16 cellular contexts compared by ENCODE assay signal in the genomic region with DNA sequence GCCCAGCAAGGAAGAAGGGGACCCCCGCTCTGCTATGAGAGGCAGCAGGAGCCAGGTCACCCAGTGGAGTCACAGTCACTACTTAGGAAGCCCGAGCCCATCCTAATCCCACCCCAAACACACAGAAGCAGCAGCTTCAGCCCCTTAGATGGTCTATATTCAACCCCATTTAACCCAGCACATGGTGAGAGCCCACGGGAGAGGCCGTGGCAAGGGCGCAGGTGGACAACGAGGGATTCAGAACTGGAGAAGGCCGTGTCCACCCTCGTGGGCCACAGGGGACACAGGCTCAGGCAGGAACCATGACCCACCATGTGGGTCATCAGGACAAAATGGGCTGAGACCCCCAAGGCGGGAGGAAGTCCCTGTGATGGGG. TPM values are rescaled to one million over a fixed set of nuclear protein-coding genes. Genes with fewer than 3 reads are reported as not detected.
DNase-seq lines count a peak whose midpoint lies in the region; ATAC-seq, FAIRE-seq and TF ChIP-seq lines count a peak whose summit lies in the region.
"Had no signal": no experiment of that assay in that cellular context is flagged by ENCODE, and none has a peak within 500 bp of the region (broad histone marks: within the 10 kb centered on the region; RNA-seq: fewer than 3 reads in every experiment).

No MANE protein-coding gene starts in this region.

- H2BK5ac ChIP-seq in IMR-90 (ENCODE audit: low read depth, low read length, poor library complexity, severe bottlenecking) (no peak overlapping the region), neuronal stem cell (ENCODE audit: low read length) (peak overlapping the region; percentile 83)

- POLR2A ChIA-PET in IMR-90 (lab: Charles Lee; ENCODE audit: unreplicated experiment), result no interaction called here
- POLR2A ChIA-PET in GM12878 (lab: Charles Lee), result interaction anchor here (1.6 kb wide), 1 partner anchor 77 kb away, joined by 6 read pairs; a partner anchor contains a TSS
- POLR2A ChIA-PET in GM10248 (lab: Yijun Ruan, JAX), result no interaction called here

- DNase-seq in T-helper 1 cell (no peak), IMR-90 (no peak), GM12878 (ENCODE audit: low read depth, low spot score) (no peak), neuronal stem cell (ENCODE audit: low spot score) (no peak), G401 (ENCODE audit: low spot score) (no peak), C1 segment of cervical spinal cord (lab: John Stamatoyannopoulos, UW) (no peak), GM10248 (ENCODE audit: extremely low spot score) (no peak)
- DNase-seq: left ventricle myocardium superior; MG63; naive thymus-derived CD8-positive, alpha-beta T cell; NCI-H526 treated with DMSO at 0.1 percent for 48 hours had no signal

- no peak overlapping the region for H2BK20ac ChIP-seq in IMR-90 (ENCODE audit: low read depth, low read length)

- no peak overlapping the region for H3K4me2 ChIP-seq in IMR-90 (ENCODE audit: low read depth, low read length)
- H3K4me2 ChIP-seq in GM12878 (ENCODE audit: control insufficient read depth, insufficient read depth), result peak overlapping the region; percentile 99
- no peak overlapping the region for H3K4me2 ChIP-seq in neuronal stem cell (ENCODE audit: insufficient read depth, low read length, poor library complexity, severe bottlenecking)

- H3K4ac ChIP-seq in IMR-90 (ENCODE audit: low read depth, low read length) (0 out of 2 replicates have a peak overlapping the region, but pooled peaks have one; percentile 7), neuronal stem cell (ENCODE audit: low read length) (no peak overlapping the region)

- no peak overlapping the region for H3K18ac ChIP-seq in IMR-90 (ENCODE audit: low read depth, low read length)
- peak overlapping the region; percentile 71 for H3K18ac ChIP-seq in neuronal stem cell (ENCODE audit: low read length)

- H4K91ac ChIP-seq in IMR-90 (ENCODE audit: insufficient read depth, low read depth, low read length) (no peak overlapping the region; the same call in 1 of the 2 replicates), neuronal stem cell (ENCODE audit: low read depth, low read length, poor library complexity) (no peak overlapping the region)

- no peak overlapping the region for H3K9ac ChIP-seq in IMR-90 (ENCODE audit: low read depth, low read length)
- H3K9ac ChIP-seq in GM12878 (ENCODE audit: control insufficient read depth, insufficient read depth, low read length), result peak overlapping the region; percentile 83
- H3K9ac ChIP-seq in neuronal stem cell (ENCODE audit: low read depth, low read length, poor library complexity), result no peak overlapping the region

- peak overlapping the region; percentile 90 for H3K27ac Mint-ChIP-seq in T-helper 1 cell treated with Interleukin-12 subunit alpha and Interleukin-12 subunit beta and Interleukin-4 antibody, amounts not matched to agents 30 μg/mL and 1 μg/mL, for 36 hours
- H3K27ac Mint-ChIP-seq: naive thymus-derived CD8-positive, alpha-beta T cell had no signal

- H2BK12ac ChIP-seq in neuronal stem cell (ENCODE audit: low read length), result no peak overlapping the region

- intact Hi-C loops in IMR-90 (cut with micrococcal nuclease), result no loop called here
- intact Hi-C loops in GM12878 (cut with micrococcal nuclease; ENCODE audit: unreplicated experiment), result loop anchor here (2.0 to 10.0 kb wide), 2 partner anchors 78 to 106 kb away; a partner anchor contains a TSS

- H3K79me1 ChIP-seq in IMR-90 (ENCODE audit: low read depth in 1 of 2, low read length in 2 of 2), result no peaks in the 10 kb centered on the region
- H3K79me1 ChIP-seq in neuronal stem cell (ENCODE audit: low read depth, low read length), result no peaks in the 10 kb centered on the region

- no peak for ATAC-seq in IMR-90 (ENCODE audit: low read depth)
- no peak for ATAC-seq in GM12878
- ATAC-seq: left ventricle myocardium superior had no signal

- H2AK9ac ChIP-seq in IMR-90 (replicated peaks; ENCODE audit: low read depth, low read length, poor library complexity), result peak overlapping the region; percentile 52

- peaks cover 7% of the 10 kb centered on the region for H3K4me1 ChIP-seq in IMR-90 (ENCODE audit: control insufficient read depth, insufficient read depth, low read length)
- peaks cover 51% of the 10 kb centered on the region for H3K4me1 ChIP-seq in GM12878 (ENCODE audit: control insufficient read depth, insufficient read depth, low read length)
- H3K4me1 ChIP-seq in neuronal stem cell (ENCODE audit: control insufficient read depth in 2 of 2, insufficient read depth in 1 of 2, low read depth in 1 of 2, low read length in 2 of 2), result peaks cover 0 to 10% of the 10 kb centered on the region in 2 donors

- SMC1A ChIA-PET in GM12878 (lab: Charles Lee; ENCODE audit: uncharacterized antibody, unreplicated experiment), result interaction anchor here (1.3 kb wide), 1 partner anchor 77 kb away, joined by 4 read pairs; a partner anchor contains a TSS

- H4K8ac ChIP-seq in IMR-90 (ENCODE audit: low read depth in 2 of 2, low read length in 2 of 2) (peak overlapping the region; percentile 33 to 68; a peak in 2 of 4 replicates), neuronal stem cell (ENCODE audit: low read depth, low read length) (no peak overlapping the region)

- H3K27me3 ChIP-seq in IMR-90 (ENCODE audit: control insufficient read depth, insufficient read depth, low read length) (no peaks in the 10 kb centered on the region; the same call in 1 of the 2 replicates), GM12878 (replicated peaks in 1 of 2; ENCODE audit: control insufficient read depth in 2 of 2, insufficient read depth in 2 of 2, low read length in 1 of 2) (no peaks in the 10 kb centered on the region), neuronal stem cell (ENCODE audit: control insufficient read depth in 3 of 3, insufficient read depth in 3 of 3, low read depth in 1 of 3, low read length in 3 of 3) (no peaks in the 10 kb centered on the region)
- H3K27me3 ChIP-seq: MG63 had no signal

- no peak overlapping the region for H2BK15ac ChIP-seq in IMR-90 (ENCODE audit: low read depth, low read length)
- H2BK15ac ChIP-seq in neuronal stem cell (ENCODE audit: low read length), result peak overlapping the region; percentile 67

- no peak overlapping the region for H3K4me3 ChIP-seq in IMR-90 (ENCODE audit: insufficient read depth, low read depth, low read length)
- H3K4me3 ChIP-seq in GM12878, result peak overlapping the region; percentile 28; the same call in 1 of the 2 replicates
- H3K4me3 ChIP-seq in neuronal stem cell (ENCODE audit: low read length in 2 of 2), result no peak overlapping the region
- H3K4me3 ChIP-seq: MG63 had no signal

- H3K23ac ChIP-seq in IMR-90 (ENCODE audit: low read depth, low read length), result no peak overlapping the region
- peak overlapping the region; percentile 10 for H3K23ac ChIP-seq in neuronal stem cell (ENCODE audit: low read depth, low read length, poor library complexity)

- H3K27me3 Mint-ChIP-seq in T-helper 1 cell treated with Interleukin-12 subunit alpha and Interleukin-12 subunit beta and Interleukin-4 antibody, amounts not matched to agents 30 μg/mL and 1 μg/mL, for 36 hours (ENCODE audit: low read depth), result no peaks in the 10 kb centered on the region

- H2BK120ac ChIP-seq in IMR-90 (ENCODE audit: low read depth, low read length) (no peak overlapping the region), neuronal stem cell (ENCODE audit: low read depth, low read length) (no peak overlapping the region)

- no peaks in the 10 kb centered on the region for H4K20me1 ChIP-seq in IMR-90 (ENCODE audit: insufficient read depth, low read length)
- no peaks in the 10 kb centered on the region for H4K20me1 ChIP-seq in GM12878 (ENCODE audit: control insufficient read depth, insufficient read depth)

- H2AK5ac ChIP-seq in IMR-90 (ENCODE audit: low read depth, low read length), result no peak overlapping the region
- peak overlapping the region; percentile 90 for H2AK5ac ChIP-seq in neuronal stem cell (ENCODE audit: low read depth, low read length)

- H3K56ac ChIP-seq in IMR-90 (ENCODE audit: extremely low read depth, insufficient read depth, low read length), result no peak overlapping the region

- TF ChIP-seq RAD21 in IMR-90 (IDR thresholded peaks at IDR 0.05; ENCODE audit: low read length) (no peak), GM12878 (IDR thresholded peaks at IDR 0.05; ENCODE audit: insufficient read depth, low read depth, low read length) (no peak)

- no peaks in the 10 kb centered on the region for H3K36me3 Mint-ChIP-seq in T-helper 1 cell treated with Interleukin-12 subunit alpha and Interleukin-12 subunit beta and Interleukin-4 antibody, amounts not matched to agents 30 μg/mL and 1 μg/mL, for 36 hours (ENCODE audit: low read depth)
- H3K36me3 Mint-ChIP-seq: CD8-positive, alpha-beta memory T cell; naive thymus-derived CD8-positive, alpha-beta T cell had no signal

- H3K14ac ChIP-seq in IMR-90 (replicated peaks; ENCODE audit: low read depth, low read length), result no peak overlapping the region
- no peak overlapping the region for H3K14ac ChIP-seq in neuronal stem cell (ENCODE audit: low read length)

- peaks cover 5% of the 10 kb centered on the region; the same call in 1 of the 2 replicates for H3K9me1 ChIP-seq in IMR-90 (ENCODE audit: insufficient read depth, low read length)

- CTCF ChIA-PET in IMR-90 (lab: Yijun Ruan, JAX), result no interaction called here
- CTCF ChIA-PET in GM12878 (lab: Yijun Ruan, JAX), result interaction anchor here (0.7 to 1.2 kb wide), 4 partner anchors 25 to 179 kb away, joined by 3 to 5 read pairs (median 4); no protein-coding TSS in a partner anchor
- CTCF ChIA-PET in GM10248 (lab: Yijun Ruan, JAX), result interaction anchor here (0.8 to 1.3 kb wide), 4 partner anchors 9 to 63 kb away, joined by 3 to 5 read pairs (median 4); no protein-coding TSS in a partner anchor

- TF ChIP-seq POLR2A in IMR-90 (IDR thresholded peaks at IDR 0.05; ENCODE audit: low read depth, low read length) (no peak), GM12878 (IDR thresholded peaks at IDR 0.05; ENCODE audit: low read depth, low read length) (no peak)

- in situ Hi-C loops in IMR-90 (cut with MboI; ENCODE audit: low sequenced_read_pairs), result no loop called here
- in situ Hi-C loops in GM12878 (cut with MboI), result no loop called here
- in situ Hi-C loops in G401 (cut with HindIII; ENCODE audit: low sequenced_read_pairs), result no loop called here

- H3K4me1 Mint-ChIP-seq in T-helper 1 cell treated with Interleukin-12 subunit alpha and Interleukin-12 subunit beta and Interleukin-4 antibody, amounts not matched to agents 30 μg/mL and 1 μg/mL, for 36 hours (ENCODE audit: low read depth), result peaks cover 17% of the 10 kb centered on the region

- no peak for TF ChIP-seq EP300 in GM12878 (IDR thresholded peaks at IDR 0.05; ENCODE audit: borderline replicate concordance in 1 of 2, control insufficient read depth in 1 of 2, low read depth in 2 of 2, low read length in 2 of 2)

- no peak for FAIRE-seq in GM12878 (lab: Jason Lieb, UNC)
- FAIRE-seq: H54 had no signal

- no peak overlapping the region for H3K4me3 Mint-ChIP-seq in T-helper 1 cell treated with Interleukin-12 subunit alpha and Interleukin-12 subunit beta and Interleukin-4 antibody, amounts not matched to agents 30 μg/mL and 1 μg/mL, for 36 hours
- H3K4me3 Mint-ChIP-seq: central memory CD8-positive, alpha-beta T cell; naive thymus-derived CD8-positive, alpha-beta T cell had no signal

- no peaks in the 10 kb centered on the region for H3K9me3 Mint-ChIP-seq in T-helper 1 cell treated with Interleukin-12 subunit alpha and Interleukin-12 subunit beta and Interleukin-4 antibody, amounts not matched to agents 30 μg/mL and 1 μg/mL, for 36 hours
- H3K9me3 Mint-ChIP-seq: CD8-positive, alpha-beta memory T cell; central memory CD8-positive, alpha-beta T cell had no signal

- RAD21 ChIA-PET in GM12878 (lab: Charles Lee; ENCODE audit: unreplicated experiment), result interaction anchor here (0.6 to 4.1 kb wide), 4 partner anchors 44 to 1337 kb away, joined by 4 to 26 read pairs (median 5); a partner anchor contains a TSS

- no peak for TF ChIP-seq CTCF in IMR-90 (conservative IDR thresholded peaks at IDR 0.05; ENCODE audit: low read depth, low read length)
- TF ChIP-seq CTCF in GM12878 (IDR thresholded peaks at IDR 0.05 in 2 of 3, conservative IDR thresholded peaks at IDR 0.05 in 1 of 3; ENCODE audit: control insufficient read depth in 2 of 3, extremely low read depth in 1 of 3, insufficient read depth in 1 of 3, low read depth in 3 of 3, low read length in 3 of 3), result no peak
- no peak for TF ChIP-seq CTCF in GM10248 (IDR thresholded peaks at IDR 0.05; ENCODE audit: control extremely low read depth, extremely low read depth, low read depth, missing control alignments)

- H3K27ac ChIP-seq in IMR-90 (ENCODE audit: insufficient read depth, low read length) (no peak overlapping the region), GM12878 (ENCODE audit: control insufficient read depth, insufficient read depth) (peak overlapping the region; percentile 92), neuronal stem cell (replicated peaks; ENCODE audit: low read length) (no peak overlapping the region)
- H3K27ac ChIP-seq: 22Rv1 had no signal

- dilution Hi-C loops in IMR-90 (cut with HindIII; ENCODE audit: low sequenced_read_pairs, unreplicated experiment), result no loop called here

- BruUV-seq in IMR-90 (replicated peaks; lab: Mats Ljungman, UMichigan) (no TSS peak), GM12878 (replicated peaks; lab: Mats Ljungman, UMichigan) (no TSS peak)

- WGBS in IMR-90 (ENCODE audit: extremely low coverage in 2 of 2, insufficient read length in 1 of 2), 2 experiments, result 86% methylated on average over 5 of the region's 9 CpGs; no CpG with 5 or more reads in 1 of the 2 experiments
- 64% methylated on average over 9 of the region's 9 CpGs for WGBS in GM12878 (ENCODE audit: insufficient coverage, insufficient replicate concordance, low lambda C conversion rate, missing lambda C conversion rate)
- no CpG with 5 or more reads among the region's 9 CpGs for WGBS in neuronal stem cell (ENCODE audit: extremely low coverage in 2 of 2, insufficient read length in 2 of 2, insufficient replicate concordance in 1 of 2), 2 donors

- H3K9me3 ChIP-seq in IMR-90 (ENCODE audit: control insufficient read depth, insufficient read depth, low read length), result no peaks in the 10 kb centered on the region
- no peaks in the 10 kb centered on the region for H3K9me3 ChIP-seq in GM12878 (replicated peaks; ENCODE audit: control insufficient read depth, insufficient read depth, low read length)
- peaks cover 0 to 3% of the 10 kb centered on the region in 2 donors for H3K9me3 ChIP-seq in neuronal stem cell (replicated peaks in 1 of 2; ENCODE audit: control insufficient read depth in 2 of 2, insufficient read depth in 1 of 2, low read depth in 1 of 2, low read length in 2 of 2)
- H3K9me3 ChIP-seq: MG63 had no signal

- peak overlapping the region; percentile 93 for H2AFZ ChIP-seq in IMR-90 (replicated peaks; ENCODE audit: low read length, poor library complexity)
- peak overlapping the region; percentile 88 for H2AFZ ChIP-seq in GM12878 (ENCODE audit: control insufficient read depth, low read depth, low read length)
- peak overlapping the region; percentile 2 for H2AFZ ChIP-seq in neuronal stem cell (ENCODE audit: low read length)

- no peak overlapping the region for H4K5ac ChIP-seq in IMR-90 (ENCODE audit: low read depth, low read length)

- no peaks in the 10 kb centered on the region; the same call in none of the 2 replicates for H3K79me2 ChIP-seq in GM12878 (ENCODE audit: control insufficient read depth, insufficient read depth, low read length)

- no peaks in the 10 kb centered on the region for H3K36me3 ChIP-seq in IMR-90 (ENCODE audit: control insufficient read depth, insufficient read depth, low read length)
- H3K36me3 ChIP-seq in GM12878 (ENCODE audit: control insufficient read depth in 2 of 2, insufficient read depth in 2 of 2, low read length in 1 of 2), result no peaks in the 10 kb centered on the region
- no peaks in the 10 kb centered on the region for H3K36me3 ChIP-seq in neuronal stem cell (replicated peaks in 1 of 2; ENCODE audit: control insufficient read depth in 2 of 2, insufficient read depth in 2 of 2, low read length in 2 of 2)
- H3K36me3 ChIP-seq: MG63 had no signal

RNA-seq across cellular contexts. Expression of a gene that starts 1.6 kb away (rescaled TPM):
- total RNA-seq in IMR-90 (2012; rRNA removed) (under 0.01 and 0.18 TPM in 2 replicates), GM12878 (2014; rRNA removed) (2.7 and 3.7 TPM in 2 replicates), GM12878 (2014; rRNA removed; fragmentation: Illumina TruSeq; extraction: Trizol) (2.7 and 2.8 TPM in 2 replicates), GM12878 (2021) (3.6 and 5.2 TPM in 2 replicates)
- polyA plus RNA-seq in IMR-90 (2012; rRNA removed) (0.10 and 0.26 TPM in 2 replicates), GM12878 (2011; rRNA removed) (8.7 and 12.0 TPM in 2 replicates), GM12878 (2014; fragmentation: Illumina TruSeq; extraction: Trizol) (3.3 and 4.1 TPM in 2 replicates), GM12878 (2014; fragmentation: Nextera tagmentation; extraction: Ambion mirVana) (under 1 TPM; 0.52 to 0.60 TPM), GM12878 (2014; rRNA removed) (4.4 and 4.5 TPM in 2 replicates), GM12878 (2016; fragmentation: Nextera tagmentation; extraction: Ambion mirVana) (1 to 10 TPM; 1.6 to 2.1 TPM)
- polyA plus RNA-seq in IMR-90 (2012; cell fraction: cytosol; rRNA removed), result 0.03 and 0.14 TPM in 2 replicates
- 0.59 and 1.5 TPM in 2 replicates for polyA plus RNA-seq in IMR-90 (2012; cell fraction: nucleus; rRNA removed; ENCODE audit: low replicate concordance)
- 74.5 and 76.8 TPM in 2 replicates for total RNA-seq in GM12878 (2013; cell fraction: nucleolus; rRNA removed)
- 5.5 TPM for polyA plus RNA-seq in GM12878 (2011; ENCODE audit: low read depth)
- polyA plus RNA-seq in GM12878 (2011; cell fraction: cytosol; rRNA removed), result 12.1 and 15.3 TPM in 2 replicates
- polyA plus RNA-seq in GM12878 (2011; cell fraction: nucleus; rRNA removed), result 37.3 and 39.1 TPM in 2 replicates
- 7.1 and 7.9 TPM in 2 replicates for polyA plus RNA-seq in GM12878 (2012)
- 19.7 and 20.9 TPM in 2 replicates for polyA minus RNA-seq in GM12878 (2011; rRNA and poly(A)+ RNA removed)
- 5.2 and 7.4 TPM in 2 replicates for polyA minus RNA-seq in GM12878 (2011; cell fraction: cytosol; rRNA and poly(A)+ RNA removed)
- polyA minus RNA-seq in GM12878 (2011; cell fraction: nucleus; rRNA and poly(A)+ RNA removed), result 18.5 and 22.5 TPM in 2 replicates
- 2.0 TPM for polyA plus RNA-seq in neuronal stem cell (2013, experiment 1 of 2)
- polyA plus RNA-seq in neuronal stem cell (2013, experiment 2 of 2), result 2.4 TPM
- 0.25 and 0.61 TPM in 2 replicates for total RNA-seq in G401 (2014; rRNA removed; shearing (Covaris generic))

RNA-seq across cellular contexts. Expression of a gene that starts 50.0 kb away (rescaled TPM):
- total RNA-seq in IMR-90 (2012; rRNA removed) (0.28 and 0.54 TPM in 2 replicates), GM12878 (2014; rRNA removed) (1.9 TPM in 2 replicates), GM12878 (2014; rRNA removed; fragmentation: Illumina TruSeq; extraction: Trizol) (1.6 and 1.9 TPM in 2 replicates), GM12878 (2021) (2.3 and 3.5 TPM in 2 replicates)
- polyA plus RNA-seq in IMR-90 (2012; rRNA removed) (1.5 and 1.9 TPM in 2 replicates), GM12878 (2011; rRNA removed) (0.68 and 0.75 TPM in 2 replicates), GM12878 (2014; fragmentation: Illumina TruSeq; extraction: Trizol) (1.5 and 2.4 TPM in 2 replicates), GM12878 (2014; fragmentation: Nextera tagmentation; extraction: Ambion mirVana) (under 1 TPM; 0.39 to 0.42 TPM), GM12878 (2014; rRNA removed) (4.2 and 5.2 TPM in 2 replicates), GM12878 (2016; fragmentation: Nextera tagmentation; extraction: Ambion mirVana) (1 to 10 TPM; 1.9 to 2.1 TPM)
- polyA plus RNA-seq in IMR-90 (2012; cell fraction: cytosol; rRNA removed), result 0.74 and 0.99 TPM in 2 replicates
- polyA plus RNA-seq in IMR-90 (2012; cell fraction: nucleus; rRNA removed; ENCODE audit: low replicate concordance), result 14.3 and 14.8 TPM in 2 replicates
- total RNA-seq in GM12878 (2013; cell fraction: nucleolus; rRNA removed), result 11.9 and 13.3 TPM in 2 replicates
- 1.2 TPM for polyA plus RNA-seq in GM12878 (2011; ENCODE audit: low read depth)
- 0.99 and 1.2 TPM in 2 replicates for polyA plus RNA-seq in GM12878 (2011; cell fraction: cytosol; rRNA removed)
- polyA plus RNA-seq in GM12878 (2011; cell fraction: nucleus; rRNA removed), result 3.1 TPM in 2 replicates
- 1.8 and 2.6 TPM in 2 replicates for polyA plus RNA-seq in GM12878 (2012)
- polyA minus RNA-seq in GM12878 (2011; rRNA and poly(A)+ RNA removed), result 0.95 and 1.3 TPM in 2 replicates
- polyA minus RNA-seq in GM12878 (2011; cell fraction: cytosol; rRNA and poly(A)+ RNA removed), result 0.83 and 0.94 TPM in 2 replicates
- polyA minus RNA-seq in GM12878 (2011; cell fraction: nucleus; rRNA and poly(A)+ RNA removed), result 1.2 and 1.8 TPM in 2 replicates
- polyA plus RNA-seq in neuronal stem cell (2013, experiment 1 of 2), result 3.2 TPM
- polyA plus RNA-seq in neuronal stem cell (2013, experiment 2 of 2), result 3.3 TPM
- 0.86 and 1.2 TPM in 2 replicates for total RNA-seq in G401 (2014; rRNA removed; shearing (Covaris generic))

Comparison
In these comparisons a context has a peak if more than half of its experiments do, and no peak if none do; other contexts are left out.
1. H2AFZ ChIP-seq: peak in every context shown above with its lines; median percentile 93 in IMR-90; 88 in GM12878; 2 in neuronal stem cell.